ENCODE assay signal across 28 cellular contexts in the genomic region with DNA sequence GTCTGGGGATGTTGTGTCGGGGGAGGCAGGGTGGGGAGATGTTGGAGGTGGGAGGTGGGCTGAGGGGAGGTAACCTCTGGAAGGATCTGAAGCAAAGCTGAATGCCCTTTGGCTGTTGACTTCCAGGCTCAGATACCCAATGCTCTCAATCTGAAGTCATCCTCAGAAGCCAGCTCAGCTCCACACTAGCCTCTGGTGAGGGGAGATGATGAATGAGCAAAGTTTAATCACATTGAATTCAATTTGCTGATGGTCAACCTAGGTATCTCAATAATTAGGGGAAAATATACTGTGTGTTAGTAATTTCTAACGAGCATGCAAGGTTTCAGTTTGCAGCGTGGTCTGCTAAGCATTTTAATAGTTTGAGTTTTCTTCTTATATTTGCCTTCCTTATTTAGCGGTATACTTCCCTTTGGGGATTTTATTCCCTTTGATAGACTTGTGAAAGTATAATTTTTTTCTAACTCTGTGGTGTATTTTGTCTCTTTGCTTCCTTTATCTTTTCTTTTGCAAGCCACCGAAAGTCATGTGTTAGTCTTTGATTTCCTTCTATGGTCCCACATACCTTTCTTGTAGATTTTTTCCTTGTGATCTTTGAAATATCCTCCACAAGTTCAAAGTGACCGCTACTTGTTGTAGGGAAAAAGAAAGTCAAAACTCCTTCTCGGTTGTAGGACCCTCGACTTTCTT.
DNase-seq lines count a peak whose midpoint lies in the region; ATAC-seq and TF ChIP-seq lines count a peak whose summit lies in the region.
"Had no signal": no experiment of that assay in that cellular context is flagged by ENCODE, and none has a peak within 500 bp of the region (broad histone marks: within the 10 kb centered on the region; RNA-seq: fewer than 3 reads in every experiment).

No MANE protein-coding gene starts in this region.

- CTCF ChIA-PET in activated naive CD4-positive, alpha-beta T cell treated with anti-CD3 and anti-CD28 coated beads, Interleukin-2, amount 10 ng/mL, durations not matched to agents 7 days and 5 days (lab: Charles Lee): interaction anchor here (1.1 to 1.2 kb wide), 2 partner anchors 36 to 40 kb away, joined by 4 read pairs; no protein-coding TSS in a partner anchor

- no peaks in the 10 kb centered on the region for H3K9me3 Mint-ChIP-seq in activated naive CD4-positive, alpha-beta T cell treated with anti-CD3 and anti-CD28 coated beads, Interleukin-2, amount 10 ng/mL, durations not matched to agents 7 days and 5 days
- H3K9me3 Mint-ChIP-seq in activated naive CD8-positive, alpha-beta T cell treated with anti-CD3 and anti-CD28 coated beads for 36 hours: no peaks in the 10 kb centered on the region
- no peaks in the 10 kb centered on the region for H3K9me3 Mint-ChIP-seq in stimulated activated naive CD8-positive, alpha-beta T cell treated with anti-CD3 and anti-CD28 coated beads, Interleukin-15, Interleukin-2, amounts not matched to agents 100 ng/mL and 50 ng/mL, for 24 hours
- H3K9me3 Mint-ChIP-seq: central memory CD8-positive, alpha-beta T cell had no signal

- H3K27ac ChIP-seq in KOPT-K1 (ENCODE audit: low read depth, low read length, poor library complexity, severe bottlenecking): peak overlapping the region; percentile 45
- no peak overlapping the region for H3K27ac ChIP-seq in lower lobe of right lung
- H3K27ac ChIP-seq: C4-2B, dorsolateral prefrontal cortex, gastrocnemius medialis, hepatocyte, SK-N-MC, spleen, VCaP had no signal

- H3K36me3 ChIP-seq in KOPT-K1 (ENCODE audit: insufficient read depth, low read length): no peaks in the 10 kb centered on the region
- no peaks in the 10 kb centered on the region for H3K36me3 ChIP-seq in lower lobe of right lung
- H3K36me3 ChIP-seq in H7 (replicated peaks; ENCODE audit: control insufficient read depth, insufficient read depth, low read length): no peaks in the 10 kb centered on the region
- H3K36me3 ChIP-seq: gastrocnemius medialis, spleen had no signal

- intact Hi-C loops in lower lobe of right lung (cut with DNase I): no loop called here

- peak overlapping the region; percentile 12 for H3K27ac Mint-ChIP-seq in activated naive CD4-positive, alpha-beta T cell treated with anti-CD3 and anti-CD28 coated beads, Interleukin-2, amount 10 ng/mL, durations not matched to agents 7 days and 5 days
- H3K27ac Mint-ChIP-seq in activated naive CD8-positive, alpha-beta T cell treated with anti-CD3 and anti-CD28 coated beads for 36 hours: peak overlapping the region; percentile 59
- H3K27ac Mint-ChIP-seq in stimulated activated naive CD8-positive, alpha-beta T cell treated with anti-CD3 and anti-CD28 coated beads, Interleukin-15, Interleukin-2, amounts not matched to agents 100 ng/mL and 50 ng/mL, for 24 hours: peak overlapping the region; percentile 43
- H3K27ac Mint-ChIP-seq: stimulated activated memory B cell treated with anti-CD40 and anti-IgM and Interleukin-4, amounts not matched to agents 10 μg/mL and 1 μg/mL and 100 μg/mL, for 72 hours had no signal

- H3K4me1 Mint-ChIP-seq in activated naive CD4-positive, alpha-beta T cell treated with anti-CD3 and anti-CD28 coated beads, Interleukin-2, amount 10 ng/mL, durations not matched to agents 7 days and 5 days: peaks cover 50% of the 10 kb centered on the region
- H3K4me1 Mint-ChIP-seq in activated naive CD8-positive, alpha-beta T cell treated with anti-CD3 and anti-CD28 coated beads for 36 hours: peaks cover 39% of the 10 kb centered on the region
- H3K4me1 Mint-ChIP-seq in stimulated activated naive CD8-positive, alpha-beta T cell treated with anti-CD3 and anti-CD28 coated beads, Interleukin-15, Interleukin-2, amounts not matched to agents 100 ng/mL and 50 ng/mL, for 24 hours (ENCODE audit: low read depth): peaks cover 20% of the 10 kb centered on the region
- H3K4me1 Mint-ChIP-seq: central memory CD8-positive, alpha-beta T cell; stimulated activated memory B cell treated with anti-CD40 and anti-IgM and Interleukin-4, amounts not matched to agents 10 μg/mL and 1 μg/mL and 100 μg/mL, for 72 hours had no signal

- no peak for ATAC-seq in lower lobe of right lung
- ATAC-seq: gastrocnemius medialis; GM12878; left cardiac atrium; right cardiac atrium; stimulated activated memory B cell treated with anti-CD40 and anti-IgM and Interleukin-4, amounts not matched to agents 10 μg/mL and 1 μg/mL and 100 μg/mL, for 72 hours had no signal

- DNase-seq in activated naive CD4-positive, alpha-beta T cell treated with anti-CD3 and anti-CD28 coated beads, Interleukin-2, amount 10 ng/mL, durations not matched to agents 7 days and 5 days: no peak
- DNase-seq in activated naive CD4-positive, alpha-beta T cell treated with Interleukin-2 at 50 U/mL for 16 hours: no peak
- peak; percentile 10 for DNase-seq in activated naive CD8-positive, alpha-beta T cell treated with anti-CD3 and anti-CD28 coated beads for 36 hours
- DNase-seq in lower lobe of right lung (no peak), H7 (no peak), NCI-H748 (lab: John Stamatoyannopoulos, UW; ENCODE audit: unreplicated experiment) (no peak)
- DNase-seq: activated CD4-positive, alpha-beta T cell treated with anti-CD3 and anti-CD28 coated beads, Interleukin-2, amount 50 U/mL, for 4 hours; dorsolateral prefrontal cortex; EL; gastrocnemius medialis; KG1; left cardiac atrium; mammary epithelial cell; NCI-H1436; NCI-H82; right cardiac atrium; RPMI8226; spleen; stimulated activated CD4-positive, alpha-beta T cell treated with anti-CD3 and anti-CD28 coated beads, Interleukin-4, amount 100 ng/mL, for 4 hours had no signal

- peak overlapping the region; percentile 40 for H3K4me3 Mint-ChIP-seq in activated naive CD4-positive, alpha-beta T cell treated with anti-CD3 and anti-CD28 coated beads, Interleukin-2, amount 10 ng/mL, durations not matched to agents 7 days and 5 days
- peak overlapping the region; percentile 60 for H3K4me3 Mint-ChIP-seq in activated naive CD8-positive, alpha-beta T cell treated with anti-CD3 and anti-CD28 coated beads for 36 hours
- peak overlapping the region; percentile 59 for H3K4me3 Mint-ChIP-seq in stimulated activated naive CD8-positive, alpha-beta T cell treated with anti-CD3 and anti-CD28 coated beads, Interleukin-15, Interleukin-2, amounts not matched to agents 100 ng/mL and 50 ng/mL, for 24 hours
- H3K4me3 Mint-ChIP-seq: central memory CD8-positive, alpha-beta T cell; stimulated activated memory B cell treated with anti-CD40 and anti-IgM and Interleukin-4, amounts not matched to agents 10 μg/mL and 1 μg/mL and 100 μg/mL, for 72 hours had no signal

- H3K4me3 ChIP-seq in lower lobe of right lung (no peak overlapping the region), H7 (ENCODE audit: insufficient read depth, low read depth, low read length) (no peak overlapping the region)
- H3K4me3 ChIP-seq: dorsolateral prefrontal cortex, gastrocnemius medialis, GM12878, hepatocyte, SK-N-MC, spleen had no signal

- peaks cover 6% of the 10 kb centered on the region for H3K9me3 ChIP-seq in KOPT-K1 (ENCODE audit: insufficient read depth, low read length, poor library complexity, severe bottlenecking)
- H3K9me3 ChIP-seq in lower lobe of right lung: no peaks in the 10 kb centered on the region
- H3K9me3 ChIP-seq: gastrocnemius medialis had no signal

- H3K27me3 Mint-ChIP-seq in activated naive CD4-positive, alpha-beta T cell treated with anti-CD3 and anti-CD28 coated beads, Interleukin-2, amount 10 ng/mL, durations not matched to agents 7 days and 5 days: peaks cover 18% of the 10 kb centered on the region
- peaks cover 4% of the 10 kb centered on the region for H3K27me3 Mint-ChIP-seq in activated naive CD8-positive, alpha-beta T cell treated with anti-CD3 and anti-CD28 coated beads for 36 hours
- no peaks in the 10 kb centered on the region for H3K27me3 Mint-ChIP-seq in stimulated activated naive CD8-positive, alpha-beta T cell treated with anti-CD3 and anti-CD28 coated beads, Interleukin-15, Interleukin-2, amounts not matched to agents 100 ng/mL and 50 ng/mL, for 24 hours
- H3K27me3 Mint-ChIP-seq: central memory CD8-positive, alpha-beta T cell had no signal

- H3K36me3 Mint-ChIP-seq in activated naive CD4-positive, alpha-beta T cell treated with anti-CD3 and anti-CD28 coated beads, Interleukin-2, amount 10 ng/mL, durations not matched to agents 7 days and 5 days: peaks cover 3% of the 10 kb centered on the region
- peaks cover 4% of the 10 kb centered on the region for H3K36me3 Mint-ChIP-seq in activated naive CD8-positive, alpha-beta T cell treated with anti-CD3 and anti-CD28 coated beads for 36 hours
- no peaks in the 10 kb centered on the region for H3K36me3 Mint-ChIP-seq in stimulated activated naive CD8-positive, alpha-beta T cell treated with anti-CD3 and anti-CD28 coated beads, Interleukin-15, Interleukin-2, amounts not matched to agents 100 ng/mL and 50 ng/mL, for 24 hours (ENCODE audit: low read depth)
- H3K36me3 Mint-ChIP-seq: stimulated activated memory B cell treated with anti-CD40 and anti-IgM and Interleukin-4, amounts not matched to agents 10 μg/mL and 1 μg/mL and 100 μg/mL, for 72 hours had no signal

- H3K27me3 ChIP-seq in lower lobe of right lung (ENCODE audit: low read depth) (no peaks in the 10 kb centered on the region), H7 (ENCODE audit: control insufficient read depth, insufficient read depth, low read length) (no peaks in the 10 kb centered on the region)
- H3K27me3 ChIP-seq: gastrocnemius medialis, hepatocyte, spleen had no signal

- H3K4me1 ChIP-seq in lower lobe of right lung: no peaks in the 10 kb centered on the region
- H3K4me1 ChIP-seq: gastrocnemius medialis had no signal

- no peak for TF ChIP-seq CTCF in lower lobe of right lung (IDR thresholded peaks at IDR 0.05)
